Comparison of ENCODE assay signal across 1 cellular context in the genomic region with DNA sequence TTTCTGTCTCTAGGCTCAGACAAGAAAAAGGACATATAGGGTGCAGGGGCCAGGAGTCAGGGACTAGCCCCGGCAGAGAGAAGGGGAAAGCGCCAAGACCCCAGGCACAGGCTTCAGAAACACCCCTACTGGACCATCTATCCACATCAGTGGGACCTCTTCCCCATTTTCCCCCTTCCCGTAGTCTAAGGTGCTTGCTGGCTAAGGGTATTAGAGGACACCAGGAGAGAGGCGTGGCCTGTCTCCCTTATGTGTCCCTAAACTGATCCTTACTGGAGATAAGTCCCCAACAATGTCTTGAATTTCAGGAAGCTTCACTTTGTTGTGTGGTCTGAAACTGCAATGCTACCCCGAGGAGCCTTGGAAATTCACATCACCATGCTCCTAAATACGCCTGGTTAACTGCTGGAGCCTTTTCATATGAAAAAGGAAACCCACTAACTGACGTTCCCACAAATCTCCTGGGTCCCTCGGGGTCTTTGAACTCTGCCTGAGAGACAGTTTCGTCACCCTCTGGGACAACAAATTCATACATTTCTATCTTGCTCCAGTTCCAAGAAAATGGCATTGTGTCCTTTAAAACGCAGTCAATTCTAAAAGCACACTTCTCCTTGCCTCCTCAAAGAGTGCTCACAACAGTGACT.
TF ChIP-seq lines count a peak whose summit lies in the region.

No MANE protein-coding gene starts in this region.

TF ChIP-seq in IMR-90, 13 proteins besides CTCF, POLR2A, EP300 and RAD21 (continued from another document):
- TF ChIP-seq ELK1 (IDR thresholded peaks at IDR 0.05; ENCODE audit: borderline replicate concordance, low read depth, low read length): no peak
- TF ChIP-seq CEBPB (IDR thresholded peaks at IDR 0.05; ENCODE audit: low read depth, low read length): no peak
- TF ChIP-seq, protein P1, sequence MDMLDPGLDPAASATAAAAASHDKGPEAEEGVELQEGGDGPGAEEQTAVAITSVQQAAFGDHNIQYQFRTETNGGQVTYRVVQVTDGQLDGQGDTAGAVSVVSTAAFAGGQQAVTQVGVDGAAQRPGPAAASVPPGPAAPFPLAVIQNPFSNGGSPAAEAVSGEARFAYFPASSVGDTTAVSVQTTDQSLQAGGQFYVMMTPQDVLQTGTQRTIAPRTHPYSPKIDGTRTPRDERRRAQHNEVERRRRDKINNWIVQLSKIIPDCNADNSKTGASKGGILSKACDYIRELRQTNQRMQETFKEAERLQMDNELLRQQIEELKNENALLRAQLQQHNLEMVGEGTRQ (IDR thresholded peaks at IDR 0.05; ENCODE audit: low read depth, low read length): no peak
- TF ChIP-seq RFX5 (IDR thresholded peaks at IDR 0.05; ENCODE audit: low read depth, low read length): no peak
- TF ChIP-seq MAZ (IDR thresholded peaks at IDR 0.05; ENCODE audit: borderline replicate concordance, low read depth, low read length): no peak
- TF ChIP-seq BHLHE40 (IDR thresholded peaks at IDR 0.05; ENCODE audit: low read depth, low read length): no peak
- TF ChIP-seq FOS (IDR thresholded peaks at IDR 0.05; ENCODE audit: low read depth, low read length): no peak
- TF ChIP-seq SMC3 (IDR thresholded peaks at IDR 0.05; ENCODE audit: low read depth, low read length): no peak
- no peak for TF ChIP-seq RCOR1 (IDR thresholded peaks at IDR 0.05; ENCODE audit: insufficient replicate concordance, low read length)
- TF ChIP-seq CHD1 (IDR thresholded peaks at IDR 0.05; ENCODE audit: low read depth, low read length): no peak
